2 cellular contexts compared by ENCODE assay signal in the genomic region with DNA sequence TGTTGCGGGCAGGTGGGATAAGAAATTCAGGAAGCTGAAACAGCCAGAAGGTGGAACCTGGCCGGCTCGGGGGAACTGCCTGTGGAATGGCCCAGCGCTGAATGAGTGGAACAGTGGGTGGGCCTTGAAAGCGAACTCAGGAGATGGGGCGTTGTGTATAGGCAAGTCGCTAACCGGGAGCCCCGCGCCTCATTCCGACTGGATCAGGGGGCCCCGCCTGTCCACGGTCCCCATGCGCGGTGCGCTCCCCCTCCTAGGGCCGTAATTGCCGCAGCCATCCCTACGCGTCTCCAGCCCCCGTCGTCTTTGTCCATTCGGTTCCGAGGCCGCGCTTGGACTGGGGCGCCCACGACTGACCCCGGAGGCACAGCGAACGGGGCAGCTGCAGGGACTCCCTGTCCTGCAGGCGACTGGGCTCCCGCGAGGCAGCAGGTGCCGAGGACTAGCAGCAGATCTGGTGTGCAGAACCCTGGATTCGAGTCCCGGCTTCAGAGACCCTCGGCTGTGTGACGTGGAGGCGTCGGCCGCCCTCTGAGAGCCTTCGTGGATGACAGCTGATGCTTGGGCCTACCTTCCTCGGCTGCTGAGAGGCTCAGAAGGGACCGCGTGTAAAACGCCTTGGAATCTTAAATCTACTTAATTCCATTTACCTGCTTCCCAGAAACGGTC.
TF ChIP-seq lines count a peak whose summit lies in the region.

No MANE protein-coding gene starts in this region.

TF ChIP-seq in H1, 55 proteins besides CTCF, POLR2A, EP300 and RAD21:
- TF ChIP-seq SIN3A (conservative IDR thresholded peaks at IDR 0.05 in 1 of 2, IDR thresholded peaks at IDR 0.05 in 1 of 2; ENCODE audit: low read depth in 1 of 2, low read length in 2 of 2) = no peak
- peak; percentile 91 for TF ChIP-seq SUZ12 (IDR thresholded peaks at IDR 0.05; ENCODE audit: low read length)
- TF ChIP-seq KDM4A (IDR thresholded peaks at IDR 0.05; ENCODE audit: low read depth, low read length, severe bottlenecking) = peak; percentile 49
- TF ChIP-seq EZH2 (IDR thresholded peaks at IDR 0.05; ENCODE audit: low read depth, low read length, severe bottlenecking) = peak; percentile 86
TF ChIP-seq in H1: peak in this region for 3.

TF ChIP-seq in HepG2, 621 proteins besides CTCF, POLR2A, EP300 and RAD21:
- TF ChIP-seq TGIF2 (CRISPR knock-in tag; IDR thresholded peaks at IDR 0.05) (no peak), ZFX (CRISPR knock-in tag; IDR thresholded peaks at IDR 0.05; ENCODE audit: low read depth) (0 out of 2 replicates have a peak, but pooled peaks have one; percentile 5)
